In genomic region chr16:11742041-11742535, GRCh38 we compare ENCODE assay signal across 1 cellular context.
TF ChIP-seq lines count a peak whose summit lies in the region.

No MANE protein-coding gene starts in this region.

TF ChIP-seq in K562, 482 proteins besides CTCF, POLR2A, EP300 and RAD21 (continued from another document and continues in another):
- TF ChIP-seq ELK3 (CRISPR knock-in tag; IDR thresholded peaks at IDR 0.05), result no peak
- no peak for TF ChIP-seq ZNF586 (CRISPR knock-in tag; conservative IDR thresholded peaks at IDR 0.05)
- no peak for TF ChIP-seq KLF10 (CRISPR knock-in tag; IDR thresholded peaks at IDR 0.05)
- TF ChIP-seq ESRRB (CRISPR knock-in tag; IDR thresholded peaks at IDR 0.05; ENCODE audit: borderline replicate concordance), result no peak
- TF ChIP-seq MYC (IDR thresholded peaks at IDR 0.05; ENCODE audit: low read depth, low read length), result no peak
- 0 out of 2 replicates have a peak, but pooled peaks have one; percentile 28 for TF ChIP-seq MYC (CRISPR knock-in tag; IDR thresholded peaks at IDR 0.05; ENCODE audit: borderline replicate concordance, low read depth)
- no peak for TF ChIP-seq MECOM (CRISPR knock-in tag; IDR thresholded peaks at IDR 0.05)
- no peak for TF ChIP-seq CLOCK (CRISPR knock-in tag; IDR thresholded peaks at IDR 0.05; ENCODE audit: borderline replicate concordance)
- no peak for TF ChIP-seq HOMEZ (CRISPR knock-in tag; IDR thresholded peaks at IDR 0.05)
- TF ChIP-seq NR3C1 (CRISPR knock-in tag; IDR thresholded peaks at IDR 0.05), result peak; percentile 72; the same call in 1 of the 2 replicates
- TF ChIP-seq XRCC3 (IDR thresholded peaks at IDR 0.05), result no peak
- no peak for TF ChIP-seq SIN3B (IDR thresholded peaks at IDR 0.05; ENCODE audit: low read depth)
- no peak for TF ChIP-seq EZH2 (IDR thresholded peaks at IDR 0.05; ENCODE audit: borderline replicate concordance, low read depth, low read length)
- no peak for TF ChIP-seq TAF1 (IDR thresholded peaks at IDR 0.05; ENCODE audit: control insufficient read depth, extremely low read depth, insufficient read depth, low read length, severe bottlenecking)
- no peak for TF ChIP-seq CEBPZ (IDR thresholded peaks at IDR 0.05; ENCODE audit: borderline replicate concordance, low read depth, low read length)
- TF ChIP-seq SMARCA5 (IDR thresholded peaks at IDR 0.05), result no peak
- no peak for TF ChIP-seq E2F8 (IDR thresholded peaks at IDR 0.05; ENCODE audit: low read depth, partially characterized antibody)
- no peak for TF ChIP-seq ZNF77 (CRISPR knock-in tag; IDR thresholded peaks at IDR 0.05)
- TF ChIP-seq HCFC1 (IDR thresholded peaks at IDR 0.05; ENCODE audit: low read depth, low read length), result no peak
- no peak for TF ChIP-seq RUNX1 (IDR thresholded peaks at IDR 0.05; ENCODE audit: low read depth)
- TF ChIP-seq MBD2 (IDR thresholded peaks at IDR 0.05; ENCODE audit: borderline replicate concordance, low read depth), result no peak
- no peak for TF ChIP-seq ARID1B (IDR thresholded peaks at IDR 0.05)
- TF ChIP-seq PRDM10 (IDR thresholded peaks at IDR 0.05; ENCODE audit: partially characterized antibody), result no peak
- TF ChIP-seq TCF15 (CRISPR knock-in tag; IDR thresholded peaks at IDR 0.05), result no peak
- no peak for TF ChIP-seq ZNF561 (CRISPR knock-in tag; conservative IDR thresholded peaks at IDR 0.05)
- TF ChIP-seq CBX2 (IDR thresholded peaks at IDR 0.05; ENCODE audit: insufficient read depth, low read length, poor library complexity, severe bottlenecking), result no peak
- no peak for TF ChIP-seq ZFX (CRISPR knock-in tag; IDR thresholded peaks at IDR 0.05)
- TF ChIP-seq E4F1 (CRISPR knock-in tag; IDR thresholded peaks at IDR 0.05; ENCODE audit: borderline replicate concordance), result no peak
- no peak for TF ChIP-seq TAL1 (IDR thresholded peaks at IDR 0.05)
- TF ChIP-seq TRIM28 (IDR thresholded peaks at IDR 0.05), result no peak
- TF ChIP-seq EWSR1 (IDR thresholded peaks at IDR 0.05; ENCODE audit: borderline replicate concordance, low read depth, partially characterized antibody), result no peak
- no peak for TF ChIP-seq PRPF4 (IDR thresholded peaks at IDR 0.05; ENCODE audit: insufficient read depth, low read depth, low read length, poor library complexity, severe bottlenecking)
- TF ChIP-seq CCAR2 (IDR thresholded peaks at IDR 0.05; ENCODE audit: low read depth, low read length), result no peak
- TF ChIP-seq ARID2 (IDR thresholded peaks at IDR 0.05), result no peak
- TF ChIP-seq C11orf30 (IDR thresholded peaks at IDR 0.05; ENCODE audit: low read depth), result no peak
- TF ChIP-seq U2AF2 (optimal IDR thresholded peaks at IDR 0.05; ENCODE audit: low read depth, low read length), result no peak
- no peak for TF ChIP-seq NR4A1 (CRISPR knock-in tag; IDR thresholded peaks at IDR 0.05)
- TF ChIP-seq NR4A1 (tag; IDR thresholded peaks at IDR 0.05), result no peak
- TF ChIP-seq ATF7 (IDR thresholded peaks at IDR 0.05), result no peak
- TF ChIP-seq TFAP4 (CRISPR knock-in tag; IDR thresholded peaks at IDR 0.05; ENCODE audit: borderline replicate concordance), result peak; percentile 43; the same call in 1 of the 2 replicates
- no peak for TF ChIP-seq ZNF512 (tag; IDR thresholded peaks at IDR 0.05)
- no peak for TF ChIP-seq RFX5 (IDR thresholded peaks at IDR 0.05; ENCODE audit: low read depth, low read length)
- no peak for TF ChIP-seq PRMT5 (CRISPR knock-in tag; IDR thresholded peaks at IDR 0.05)
- no peak for TF ChIP-seq NELFE (IDR thresholded peaks at IDR 0.05; ENCODE audit: insufficient read depth, insufficient read length)
